ENCODE assay signal across 9 cellular contexts in the genomic region with DNA sequence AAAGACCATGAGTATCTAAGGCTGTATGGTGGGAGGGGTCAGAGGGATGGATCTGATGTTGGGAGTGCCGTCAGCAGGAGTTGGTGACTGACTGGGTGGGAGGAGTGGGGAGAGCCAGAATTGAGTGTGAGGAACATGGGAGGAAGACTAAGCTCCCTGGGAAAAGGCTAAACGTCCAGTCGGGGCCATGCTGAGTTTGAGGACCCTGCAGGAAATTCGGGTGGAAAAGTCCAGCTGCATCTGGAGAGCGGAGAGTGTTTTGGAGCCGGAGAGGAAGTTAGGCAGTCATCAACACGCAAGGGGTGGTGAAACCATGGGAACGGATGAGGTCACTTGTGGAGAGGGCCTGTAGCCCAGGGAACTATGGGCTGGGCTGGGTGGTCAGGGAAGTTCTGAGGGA.
DNase-seq lines count a peak whose midpoint lies in the region; ATAC-seq and TF ChIP-seq lines count a peak whose summit lies in the region.
"Had no signal": no experiment of that assay in that cellular context is flagged by ENCODE, and none has a peak within 500 bp of the region (broad histone marks: within the 10 kb centered on the region; RNA-seq: fewer than 3 reads in every experiment).

No MANE protein-coding gene starts in this region.

- no peak overlapping the region for H2AK5ac ChIP-seq in mesenchymal stem cell (ENCODE audit: low read length, severe bottlenecking)

- no peak for ATAC-seq in activated naive CD4-positive, alpha-beta T cell treated with anti-CD3 and anti-CD28 coated beads, Interleukin-2, amount 50 U/mL, for 72 hours
- ATAC-seq in upper lobe of right lung: peak; percentile 86
- no peak for ATAC-seq in HG02884 (IDR thresholded peaks at IDR 0.05; ENCODE audit: unreplicated experiment)

- H3K27me3 ChIP-seq in esophagus (ENCODE audit: control insufficient read depth in 1 of 2, insufficient read depth in 2 of 2, low read length in 2 of 2): no peaks in the 10 kb centered on the region
- H3K27me3 ChIP-seq in mesenchymal stem cell (ENCODE audit: control insufficient read depth in 1 of 2, insufficient read depth in 1 of 2, low read length in 2 of 2): no peaks in the 10 kb centered on the region
- no peaks in the 10 kb centered on the region for H3K27me3 ChIP-seq in upper lobe of right lung

- peaks cover 28% of the 10 kb centered on the region for H3K36me3 Mint-ChIP-seq in activated naive CD4-positive, alpha-beta T cell treated with anti-CD3 and anti-CD28 coated beads, Interleukin-2, amount 50 U/mL, for 24 hours
- peaks cover 22 to 24% of the 10 kb centered on the region in 2 donors for H3K36me3 Mint-ChIP-seq in activated naive CD4-positive, alpha-beta T cell treated with anti-CD3 and anti-CD28 coated beads, Interleukin-2, amount 50 U/mL, for 72 hours

- peaks cover 36% of the 10 kb centered on the region for H3K4me1 Mint-ChIP-seq in activated naive CD4-positive, alpha-beta T cell treated with anti-CD3 and anti-CD28 coated beads, Interleukin-2, amount 50 U/mL, for 24 hours

- WGBS in esophagus, 2 donors: 69 to 73% methylated on average over 8 of the region's 8 CpGs
- WGBS in mesenchymal stem cell: 74% methylated on average over 8 of the region's 8 CpGs

- intact Hi-C loops in upper lobe of right lung (cut with DNase I): no loop called here

- peak overlapping the region; percentile 15 for H3K27ac Mint-ChIP-seq in activated naive CD4-positive, alpha-beta T cell treated with anti-CD3 and anti-CD28 coated beads, Interleukin-2, amount 50 U/mL, for 24 hours
- no peak overlapping the region for H3K27ac Mint-ChIP-seq in activated naive CD4-positive, alpha-beta T cell treated with anti-CD3 and anti-CD28 coated beads, Interleukin-2, amount 50 U/mL, for 72 hours

- no peak overlapping the region for H4K8ac ChIP-seq in mesenchymal stem cell (ENCODE audit: low read length)

- peak overlapping the region; percentile 39 to 70 for H3K27ac ChIP-seq in esophagus (ENCODE audit: low read depth in 2 of 2, low read length in 1 of 2)
- H3K27ac ChIP-seq in mesenchymal stem cell (ENCODE audit: low read length, poor library complexity, severe bottlenecking): no peak overlapping the region
- peak overlapping the region; percentile 56 for H3K27ac ChIP-seq in upper lobe of right lung

- H3K23ac ChIP-seq in mesenchymal stem cell (ENCODE audit: low read length in 2 of 2): no peak overlapping the region

- no peak overlapping the region for H3K4ac ChIP-seq in mesenchymal stem cell (ENCODE audit: low read depth in 1 of 2, low read length in 2 of 2)

- no peaks in the 10 kb centered on the region for H3K27me3 Mint-ChIP-seq in activated naive CD4-positive, alpha-beta T cell treated with anti-CD3 and anti-CD28 coated beads, Interleukin-2, amount 50 U/mL, for 24 hours

- H3K4me2 ChIP-seq in mesenchymal stem cell (ENCODE audit: low read length, poor library complexity, severe bottlenecking): no peak overlapping the region

- no peak overlapping the region for H2BK15ac ChIP-seq in mesenchymal stem cell (ENCODE audit: low read depth, poor library complexity, severe bottlenecking)

- H2BK12ac ChIP-seq in mesenchymal stem cell (ENCODE audit: low read length in 2 of 2): no peak overlapping the region

- H4K91ac ChIP-seq in mesenchymal stem cell (ENCODE audit: low read length): no peak overlapping the region

- H3K9me3 ChIP-seq in esophagus (ENCODE audit: control insufficient read depth in 2 of 2, insufficient read depth in 1 of 2, low read depth in 1 of 2, low read length in 1 of 2) (no peaks in the 10 kb centered on the region), mesenchymal stem cell (ENCODE audit: control insufficient read depth, low read length) (no peaks in the 10 kb centered on the region), upper lobe of right lung (no peaks in the 10 kb centered on the region)

- H3K9ac ChIP-seq in mesenchymal stem cell (ENCODE audit: low read length): peak overlapping the region; percentile 74

- no peak overlapping the region for H3K18ac ChIP-seq in mesenchymal stem cell (ENCODE audit: low read depth in 1 of 2, low read length in 2 of 2)

- no peak overlapping the region for H2BK5ac ChIP-seq in mesenchymal stem cell (ENCODE audit: low read depth, low read length, poor library complexity, severe bottlenecking)

- H3K36me3 ChIP-seq in esophagus (ENCODE audit: control insufficient read depth in 2 of 2, insufficient read depth in 2 of 2, low read length in 1 of 2) (peaks cover 0 to 17% of the 10 kb centered on the region in 2 donors), mesenchymal stem cell (ENCODE audit: control insufficient read depth in 1 of 2, insufficient read depth in 2 of 2, low read depth in 1 of 2, low read length in 2 of 2) (peaks cover 21 to 49% of the 10 kb centered on the region in 2 experiments), upper lobe of right lung (no peaks in the 10 kb centered on the region)

- H3K4me1 ChIP-seq in esophagus (ENCODE audit: control insufficient read depth in 2 of 2, insufficient read depth in 2 of 2, low read length in 1 of 2) (peaks cover 3 to 6% of the 10 kb centered on the region in 2 donors), mesenchymal stem cell (ENCODE audit: control insufficient read depth, insufficient read depth, low read depth, low read length) (peaks cover 25% of the 10 kb centered on the region), upper lobe of right lung (peaks cover 13% of the 10 kb centered on the region)

- H3K14ac ChIP-seq in mesenchymal stem cell (ENCODE audit: low read length in 2 of 2): no peak overlapping the region

- H2BK120ac ChIP-seq in mesenchymal stem cell (ENCODE audit: low read depth, low read length): no peak overlapping the region

- DNase-seq in activated naive CD4-positive, alpha-beta T cell treated with anti-CD3 and anti-CD28 coated beads, Interleukin-2, amount 50 U/mL, for 72 hours (ENCODE audit: low spot score in 2 of 2): no peak
- DNase-seq in mesenchymal stem cell: peak; percentile 83
- DNase-seq in upper lobe of right lung: no peak
- no peak for DNase-seq in AML-193 (lab: John Stamatoyannopoulos, UW)
- no peak for DNase-seq in NCI-H2227 (lab: John Stamatoyannopoulos, UW; ENCODE audit: unreplicated experiment)
- DNase-seq: MM.1S had no signal

- peaks cover 13% of the 10 kb centered on the region for H3K79me1 ChIP-seq in mesenchymal stem cell (replicated peaks; ENCODE audit: low read length, poor library complexity, severe bottlenecking)

- H2AFZ ChIP-seq in mesenchymal stem cell (ENCODE audit: low read depth, low read length): no peak overlapping the region

- H3K9me3 Mint-ChIP-seq in activated naive CD4-positive, alpha-beta T cell treated with anti-CD3 and anti-CD28 coated beads, Interleukin-2, amount 50 U/mL, for 24 hours: no peaks in the 10 kb centered on the region
- no peaks in the 10 kb centered on the region for H3K9me3 Mint-ChIP-seq in activated naive CD4-positive, alpha-beta T cell treated with anti-CD3 and anti-CD28 coated beads, Interleukin-2, amount 50 U/mL, for 72 hours

- H3K4me3 ChIP-seq in esophagus (ENCODE audit: low read depth in 1 of 2, low read length in 2 of 2) (no peak overlapping the region), mesenchymal stem cell (ENCODE audit: insufficient read depth in 1 of 2, low read depth in 1 of 2, low read length in 2 of 2) (peak overlapping the region in 1 of 2 experiments; percentile 56), upper lobe of right lung (no peak overlapping the region)

- no peak overlapping the region for H3K4me3 Mint-ChIP-seq in activated naive CD4-positive, alpha-beta T cell treated with anti-CD3 and anti-CD28 coated beads, Interleukin-2, amount 50 U/mL, for 24 hours

- TF ChIP-seq CTCF in upper lobe of right lung (IDR thresholded peaks at IDR 0.05): no peak
